Comparison of ENCODE assay signal across 3 cellular contexts in the genomic region with DNA sequence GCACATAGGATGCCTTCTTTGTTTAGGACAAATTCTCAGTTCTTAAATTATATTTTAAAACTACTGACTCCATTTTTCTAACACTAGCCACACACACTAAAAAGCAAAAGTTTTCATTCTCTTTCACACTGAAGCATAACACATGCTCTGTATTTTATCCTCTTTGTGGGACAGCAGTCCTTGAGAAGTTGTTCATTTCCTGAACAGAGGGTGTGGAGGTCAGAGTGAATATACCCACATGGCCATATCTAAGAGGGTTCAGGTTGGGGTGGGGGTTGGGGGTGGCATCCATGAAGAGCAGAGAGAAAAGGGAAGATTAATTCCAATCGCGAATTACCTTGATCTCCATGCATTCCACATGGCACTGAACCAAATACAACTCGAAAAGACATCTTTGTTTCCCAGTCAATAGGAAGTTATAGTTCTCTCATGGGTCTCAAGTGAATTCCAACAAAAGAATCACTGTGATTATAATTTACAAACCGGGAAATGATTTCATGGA.
TF ChIP-seq lines count a peak whose summit lies in the region.

No MANE protein-coding gene starts in this region.

TF ChIP-seq in SK-N-SH, 30 proteins besides CTCF, POLR2A, EP300 and RAD21:
- TF ChIP-seq TEAD4 (IDR thresholded peaks at IDR 0.05; ENCODE audit: borderline replicate concordance, insufficient read depth) (no peak), SIN3A (IDR thresholded peaks at IDR 0.05; ENCODE audit: borderline replicate concordance, low read depth, low read length) (no peak), CHD2 (IDR thresholded peaks at IDR 0.05; ENCODE audit: low read length, partially characterized antibody) (no peak), EZH2phosphoT487 (IDR thresholded peaks at IDR 0.05; ENCODE audit: borderline replicate concordance, low read depth) (no peak), YY1 (IDR thresholded peaks at IDR 0.05; ENCODE audit: low read depth) (no peak), TCF12 (IDR thresholded peaks at IDR 0.05) (no peak), NRF1 (IDR thresholded peaks at IDR 0.05; ENCODE audit: low read depth, low read length) (no peak)
- TF ChIP-seq, protein P1, sequence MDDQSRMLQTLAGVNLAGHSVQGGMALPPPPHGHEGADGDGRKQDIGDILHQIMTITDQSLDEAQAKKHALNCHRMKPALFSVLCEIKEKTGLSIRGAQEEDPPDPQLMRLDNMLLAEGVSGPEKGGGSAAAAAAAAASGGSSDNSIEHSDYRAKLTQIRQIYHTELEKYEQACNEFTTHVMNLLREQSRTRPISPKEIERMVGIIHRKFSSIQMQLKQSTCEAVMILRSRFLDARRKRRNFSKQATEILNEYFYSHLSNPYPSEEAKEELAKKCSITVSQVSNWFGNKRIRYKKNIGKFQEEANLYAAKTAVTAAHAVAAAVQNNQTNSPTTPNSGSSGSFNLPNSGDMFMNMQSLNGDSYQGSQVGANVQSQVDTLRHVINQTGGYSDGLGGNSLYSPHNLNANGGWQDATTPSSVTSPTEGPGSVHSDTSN (IDR thresholded peaks at IDR 0.05): no peak
- TF ChIP-seq, protein P2, sequence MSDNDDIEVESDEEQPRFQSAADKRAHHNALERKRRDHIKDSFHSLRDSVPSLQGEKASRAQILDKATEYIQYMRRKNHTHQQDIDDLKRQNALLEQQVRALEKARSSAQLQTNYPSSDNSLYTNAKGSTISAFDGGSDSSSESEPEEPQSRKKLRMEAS (IDR thresholded peaks at IDR 0.05; ENCODE audit: low read depth): no peak
TF ChIP-seq in SK-N-SH: peak in this region for 0.

TF ChIP-seq in SK-N-SH treated with all-trans-retinoic acid at 6 μM for 48 hours, 23 proteins besides CTCF, POLR2A, EP300 and RAD21:
- TF ChIP-seq TCF4 (CRISPR knock-in tag; IDR thresholded peaks at IDR 0.05; ENCODE audit: borderline replicate concordance) (no peak), ZC3H10 (CRISPR knock-in tag; IDR thresholded peaks at IDR 0.05) (no peak), ISL1 (CRISPR knock-in tag; IDR thresholded peaks at IDR 0.05) (no peak), BACH2 (CRISPR knock-in tag; IDR thresholded peaks at IDR 0.05; ENCODE audit: borderline replicate concordance) (no peak), ZNF70 (CRISPR knock-in tag; IDR thresholded peaks at IDR 0.05) (no peak), POU6F1 (CRISPR knock-in tag; IDR thresholded peaks at IDR 0.05; ENCODE audit: borderline replicate concordance, low read depth) (no peak), TOX (CRISPR knock-in tag; IDR thresholded peaks at IDR 0.05; ENCODE audit: borderline replicate concordance) (no peak), TSHZ2 (CRISPR knock-in tag; IDR thresholded peaks at IDR 0.05) (no peak), ZNF565 (CRISPR knock-in tag; conservative IDR thresholded peaks at IDR 0.05; ENCODE audit: low read depth) (no peak), PPARA (CRISPR knock-in tag; IDR thresholded peaks at IDR 0.05; ENCODE audit: borderline replicate concordance) (no peak), GLIS3 (CRISPR knock-in tag; IDR thresholded peaks at IDR 0.05) (no peak), OSR1 (CRISPR knock-in tag; IDR thresholded peaks at IDR 0.05) (no peak), ESRRG (CRISPR knock-in tag; IDR thresholded peaks at IDR 0.05) (no peak), ZFP3 (CRISPR knock-in tag; IDR thresholded peaks at IDR 0.05) (no peak), ZNF8 (CRISPR knock-in tag; IDR thresholded peaks at IDR 0.05) (no peak), SNAI2 (CRISPR knock-in tag; IDR thresholded peaks at IDR 0.05) (no peak)
- TF ChIP-seq, protein P3, sequence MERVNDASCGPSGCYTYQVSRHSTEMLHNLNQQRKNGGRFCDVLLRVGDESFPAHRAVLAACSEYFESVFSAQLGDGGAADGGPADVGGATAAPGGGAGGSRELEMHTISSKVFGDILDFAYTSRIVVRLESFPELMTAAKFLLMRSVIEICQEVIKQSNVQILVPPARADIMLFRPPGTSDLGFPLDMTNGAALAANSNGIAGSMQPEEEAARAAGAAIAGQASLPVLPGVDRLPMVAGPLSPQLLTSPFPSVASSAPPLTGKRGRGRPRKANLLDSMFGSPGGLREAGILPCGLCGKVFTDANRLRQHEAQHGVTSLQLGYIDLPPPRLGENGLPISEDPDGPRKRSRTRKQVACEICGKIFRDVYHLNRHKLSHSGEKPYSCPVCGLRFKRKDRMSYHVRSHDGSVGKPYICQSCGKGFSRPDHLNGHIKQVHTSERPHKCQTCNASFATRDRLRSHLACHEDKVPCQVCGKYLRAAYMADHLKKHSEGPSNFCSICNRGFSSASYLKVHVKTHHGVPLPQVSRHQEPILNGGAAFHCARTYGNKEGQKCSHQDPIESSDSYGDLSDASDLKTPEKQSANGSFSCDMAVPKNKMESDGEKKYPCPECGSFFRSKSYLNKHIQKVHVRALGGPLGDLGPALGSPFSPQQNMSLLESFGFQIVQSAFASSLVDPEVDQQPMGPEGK (CRISPR knock-in tag; IDR thresholded peaks at IDR 0.05; ENCODE audit: borderline replicate concordance): no peak

TF ChIP-seq in K562, 482 proteins besides CTCF, POLR2A, EP300 and RAD21:
- TF ChIP-seq, protein P4, sequence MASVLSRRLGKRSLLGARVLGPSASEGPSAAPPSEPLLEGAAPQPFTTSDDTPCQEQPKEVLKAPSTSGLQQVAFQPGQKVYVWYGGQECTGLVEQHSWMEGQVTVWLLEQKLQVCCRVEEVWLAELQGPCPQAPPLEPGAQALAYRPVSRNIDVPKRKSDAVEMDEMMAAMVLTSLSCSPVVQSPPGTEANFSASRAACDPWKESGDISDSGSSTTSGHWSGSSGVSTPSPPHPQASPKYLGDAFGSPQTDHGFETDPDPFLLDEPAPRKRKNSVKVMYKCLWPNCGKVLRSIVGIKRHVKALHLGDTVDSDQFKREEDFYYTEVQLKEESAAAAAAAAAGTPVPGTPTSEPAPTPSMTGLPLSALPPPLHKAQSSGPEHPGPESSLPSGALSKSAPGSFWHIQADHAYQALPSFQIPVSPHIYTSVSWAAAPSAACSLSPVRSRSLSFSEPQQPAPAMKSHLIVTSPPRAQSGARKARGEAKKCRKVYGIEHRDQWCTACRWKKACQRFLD (CRISPR knock-in tag; IDR thresholded peaks at IDR 0.05): 0 out of 2 replicates have a peak, but pooled peaks have one; percentile 22
- TF ChIP-seq GTF2E2 (tag; IDR thresholded peaks at IDR 0.05) (no peak), RBM22 (IDR thresholded peaks at IDR 0.05; ENCODE audit: low read depth, low read length, poor library complexity, severe bottlenecking) (no peak), IRF1 (CRISPR knock-in tag; IDR thresholded peaks at IDR 0.05; ENCODE audit: borderline replicate concordance) (no peak), ZNF592 (IDR thresholded peaks at IDR 0.05) (0 out of 2 replicates have a peak, but pooled peaks have one; percentile 10), YY1 (IDR thresholded peaks at IDR 0.05; ENCODE audit: borderline replicate concordance in 1 of 3, control insufficient read depth in 1 of 3, extremely low read depth in 1 of 3, insufficient read depth in 3 of 3, insufficient read length in 1 of 3, insufficient replicate concordance in 2 of 3, low read depth in 1 of 3, low read length in 2 of 3) (no peak)
